In genomic region chr11:35587972-35588371, GRCh38 we compare ENCODE assay signal across 23 cellular contexts. TPM values are rescaled to one million over a fixed set of nuclear protein-coding genes. Genes with fewer than 3 reads are reported as not detected.
"Had no signal": no experiment of that assay in that cellular context is flagged by ENCODE, and none has a peak within 500 bp of the region (broad histone marks: within the 10 kb centered on the region; RNA-seq: fewer than 3 reads in every experiment).

No MANE protein-coding gene starts in this region.

- H3K27ac ChIP-seq: gastrocnemius medialis, neural progenitor cell, parathyroid adenoma, psoas muscle, testis, transverse colon had no signal

- ATAC-seq: activated CD8-positive, alpha-beta T cell treated with anti-CD3 and anti-CD28 coated beads for 36 hours; activated T-cell treated with anti-CD3 and anti-CD28 coated beads, Interleukin-2, amount 50 U/mL, for 4 hours; activated T-helper 17 cell treated with anti-CD3 and anti-CD28 coated beads, Interleukin-2, amount 50 U/mL, for 72 hours; gastrocnemius medialis; left cardiac atrium; left ventricle myocardium superior; naive thymus-derived CD4-positive, alpha-beta T cell; psoas muscle; stimulated activated naive CD8-positive, alpha-beta T cell treated with anti-CD3 and anti-CD28 coated beads, Interleukin-15, Interleukin-2, amounts not matched to agents 100 U/mL and 50 U/mL, for 24 hours; WTC11 had no signal

- H3K9ac ChIP-seq: neural progenitor cell, parathyroid adenoma had no signal

- H3K36me3 ChIP-seq: gastrocnemius medialis, neural progenitor cell, transverse colon had no signal

- H3K9me3 ChIP-seq: gastrocnemius medialis, psoas muscle, testis, transverse colon had no signal

- H3K4me1 ChIP-seq: gastrocnemius medialis, parathyroid adenoma, psoas muscle, testis, transverse colon had no signal

- H2AFZ ChIP-seq: neural progenitor cell, parathyroid adenoma had no signal

- H3K27me3 ChIP-seq: dorsolateral prefrontal cortex, gastrocnemius medialis, neural progenitor cell, testis had no signal

- DNase-seq: activated CD4-positive, alpha-beta T cell treated with anti-CD3 and anti-CD28 coated beads, Interleukin-2, amount 50 U/mL, for 1 hour; activated CD8-positive, alpha-beta T cell treated with anti-CD3 and anti-CD28 coated beads for 36 hours; activated gamma-delta T cell treated with Interleukin-2 at 50 U/mL for 16 hours; activated T-cell treated with anti-CD3 and anti-CD28 coated beads, Interleukin-2, amount 50 U/mL, for 4 hours; dorsolateral prefrontal cortex; effector memory CD4-positive, alpha-beta T cell; erythroblast; gastrocnemius medialis; hippocampal formation; left cardiac atrium; left ventricle myocardium superior; naive thymus-derived CD4-positive, alpha-beta T cell; occipital lobe; psoas muscle; stimulated activated CD4-positive, alpha-beta T cell treated with anti-CD3 and anti-CD28 coated beads, Interleukin-2, amount 100 ng/mL, for 48 hours; stimulated activated naive CD8-positive, alpha-beta T cell treated with anti-CD3 and anti-CD28 coated beads, Interleukin-15, Interleukin-2, amounts not matched to agents 100 U/mL and 50 U/mL, for 24 hours; T-helper 2 cell; testis; transverse colon had no signal

- H3K4me3 ChIP-seq: dorsolateral prefrontal cortex, gastrocnemius medialis, neural progenitor cell, psoas muscle, testis, transverse colon had no signal

- H3K79me2 ChIP-seq: parathyroid adenoma had no signal

RNA-seq across cellular contexts. Expression of gene FJX1, which starts 30.3 kb away (rescaled TPM):
- polyA plus RNA-seq: naive thymus-derived CD4-positive, alpha-beta T cell had no signal
